In the genomic region with DNA sequence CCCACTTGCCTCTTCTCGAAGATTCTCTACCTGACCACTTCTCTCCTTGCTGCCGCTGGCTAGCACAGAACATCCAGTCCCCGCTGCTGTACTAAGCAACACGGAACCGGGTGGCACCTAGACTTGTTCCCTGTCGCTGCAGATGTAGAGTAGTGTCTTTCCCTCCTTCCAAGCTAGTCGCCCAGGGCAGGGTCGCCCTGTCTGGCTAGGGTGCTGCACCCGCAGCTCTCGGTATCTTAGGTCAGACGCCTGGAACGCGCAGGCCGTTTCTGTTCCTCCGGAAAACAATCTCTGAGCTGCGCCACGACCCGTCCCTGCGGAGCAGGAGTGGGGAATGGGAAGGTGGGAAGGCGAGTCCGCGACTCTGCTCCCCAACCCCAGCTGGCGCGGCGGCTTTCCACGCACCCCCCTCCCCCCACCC, we compare ENCODE assay signal across 8 cellular contexts. TPM values are rescaled to one million over a fixed set of nuclear protein-coding genes. Genes with fewer than 3 reads are reported as not detected.
DNase-seq lines count a peak whose midpoint lies in the region; ATAC-seq lines count a peak whose summit lies in the region.

No MANE protein-coding gene starts in this region.

- no peaks in the 10 kb centered on the region for H3K9me3 ChIP-seq in naive thymus-derived CD4-positive, alpha-beta T cell (ENCODE audit: control insufficient read depth in 2 of 3, low read length in 3 of 3)

- POLR2A ChIA-PET in naive thymus-derived CD4-positive, alpha-beta T cell (lab: Charles Lee) = interaction anchor here (0.6 to 2.3 kb wide), 10 partner anchors 10 to 1186 kb away, joined by 3 to 17 read pairs (median 4); partner anchors contain the start of genes MAN2C1, SIN3A, SNUPN and UBL7

- peak overlapping the region; percentile 82 for H3K4me3 ChIP-seq in naive thymus-derived CD4-positive, alpha-beta T cell (ENCODE audit: low read length)

- peak overlapping the region; percentile 68 for H3K27ac ChIP-seq in naive thymus-derived CD4-positive, alpha-beta T cell (ENCODE audit: low read depth, low read length)

- ATAC-seq in effector memory CD8-positive, alpha-beta T cell (replicated peaks) = peak; percentile 16
- ATAC-seq in naive thymus-derived CD4-positive, alpha-beta T cell = peak; percentile 17
- no peak for ATAC-seq in HG03378 (IDR thresholded peaks at IDR 0.05; ENCODE audit: unreplicated experiment)

- H3K36me3 ChIP-seq in naive thymus-derived CD4-positive, alpha-beta T cell (ENCODE audit: control insufficient read depth in 2 of 3, insufficient read depth in 3 of 3, low read length in 3 of 3) = no peaks in the 10 kb centered on the region

- no peaks in the 10 kb centered on the region for H3K27me3 Mint-ChIP-seq in effector memory CD8-positive, alpha-beta T cell
- peaks cover 0 to 9% (median 0%) of the 10 kb centered on the region in 5 donors for H3K27me3 Mint-ChIP-seq in naive thymus-derived CD4-positive, alpha-beta T cell

- intact Hi-C loops in naive thymus-derived CD4-positive, alpha-beta T cell (cut with micrococcal nuclease) = loop anchor here (1.0 to 10.0 kb wide), 4 partner anchors 8 to 1032 kb away; partner anchors contain the start of genes CLK3 (in 1 of the 2), CSK (in 1 of the 2) and FBXO22 (in 1 of the 2)

- CTCF ChIA-PET in naive thymus-derived CD4-positive, alpha-beta T cell (lab: Charles Lee) = interaction anchor here (0.5 to 1.6 kb wide), 5 partner anchors 37 to 1242 kb away, joined by 3 to 9 read pairs (median 3); partner anchors contain the start of gene MAN2C1

- peak overlapping the region; percentile 84 to 86 for H3K4me3 Mint-ChIP-seq in effector memory CD8-positive, alpha-beta T cell
- H3K4me3 Mint-ChIP-seq in naive thymus-derived CD4-positive, alpha-beta T cell = peak overlapping the region; percentile 80 to 91 (median 86)

- peaks cover 6 to 17% of the 10 kb centered on the region in 2 donors for H3K4me1 ChIP-seq in naive thymus-derived CD4-positive, alpha-beta T cell (ENCODE audit: control insufficient read depth in 2 of 2, insufficient read depth in 2 of 2, low read length in 2 of 2)

- no peaks in the 10 kb centered on the region for H3K36me3 Mint-ChIP-seq in effector memory CD8-positive, alpha-beta T cell (ENCODE audit: insufficient read depth)
- H3K36me3 Mint-ChIP-seq in naive thymus-derived CD4-positive, alpha-beta T cell = no peaks in the 10 kb centered on the region

- DNase-seq in NCI-H1417 (lab: John Stamatoyannopoulos, UW) (peak in 2 of 3 experiments; percentile 65 to 69), NCI-H1417 treated with DMSO at 0.1 percent for 48 hours (lab: John Stamatoyannopoulos, UW) (no peak), RKO (ENCODE audit: low spot score) (peak; percentile 28), GM03348 (ENCODE audit: low spot score) (no peak), DMS114 treated with DMSO at 0.1 percent for 48 hours (lab: John Stamatoyannopoulos, UW; ENCODE audit: unreplicated experiment) (no peak)
- no peak for DNase-seq in effector memory CD8-positive, alpha-beta T cell
- peak in 1 of 9 donors; percentile 6 for DNase-seq in naive thymus-derived CD4-positive, alpha-beta T cell

- peak overlapping the region in 1 of 2 donors; percentile 90 for H3K27ac Mint-ChIP-seq in effector memory CD8-positive, alpha-beta T cell
- H3K27ac Mint-ChIP-seq in naive thymus-derived CD4-positive, alpha-beta T cell = peak overlapping the region; percentile 44 to 88 (median 79)

- no peaks in the 10 kb centered on the region for H3K9me3 Mint-ChIP-seq in effector memory CD8-positive, alpha-beta T cell
- H3K9me3 Mint-ChIP-seq in naive thymus-derived CD4-positive, alpha-beta T cell = no peaks in the 10 kb centered on the region

- H3K4me1 Mint-ChIP-seq in effector memory CD8-positive, alpha-beta T cell (ENCODE audit: low read depth in 2 of 2) = peaks cover 24 to 38% of the 10 kb centered on the region in 2 donors
- H3K4me1 Mint-ChIP-seq in naive thymus-derived CD4-positive, alpha-beta T cell = peaks cover 9 to 47% (median 36%) of the 10 kb centered on the region in 7 donors

- no peaks in the 10 kb centered on the region for H3K27me3 ChIP-seq in naive thymus-derived CD4-positive, alpha-beta T cell (ENCODE audit: control insufficient read depth in 2 of 2, insufficient read depth in 2 of 2, low read length in 2 of 2)

RNA-seq across cellular contexts. Expression of gene SNX33, which starts 0.8 kb away (rescaled TPM):
- 1 to 10 TPM in 4 of 5 experiments, under 1 TPM in 1; 0.94 to 3.4 (median 1.4) TPM for total RNA-seq in naive thymus-derived CD4-positive, alpha-beta T cell
- under 1 TPM; 0.13 to 0.22 TPM for polyA plus RNA-seq in naive thymus-derived CD4-positive, alpha-beta T cell

RNA-seq across cellular contexts. Expression of gene IMP3, which starts 6.9 kb away (rescaled TPM):
- 100 to 1,000 TPM in 1 of 5 experiments, 10 to 100 TPM in 4; 32.3 to 100 (median 89.5) TPM for total RNA-seq in naive thymus-derived CD4-positive, alpha-beta T cell
- 100 to 1,000 TPM; 232 to 325 TPM for polyA plus RNA-seq in naive thymus-derived CD4-positive, alpha-beta T cell

RNA-seq across cellular contexts. Expression of gene SNUPN, which starts 21.4 kb away (rescaled TPM):
- total RNA-seq in naive thymus-derived CD4-positive, alpha-beta T cell = 10 to 100 TPM; 16.5 to 33.2 (median 21.5) TPM
- 10 to 100 TPM; 41.1 to 51.5 TPM for polyA plus RNA-seq in naive thymus-derived CD4-positive, alpha-beta T cell

Comparison
In these comparisons a context has a peak if more than half of its experiments do, and no peak if none do; other contexts are left out.
1. DNase-seq: peak in NCI-H1417 (2 of 3) and RKO (single experiment); none in NCI-H1417 treated with DMSO at 0.1 percent for 48 hours (single experiment), effector memory CD8-positive, alpha-beta T cell (0 of 3), GM03348 (single experiment) and DMS114 treated with DMSO at 0.1 percent for 48 hours (single experiment).